In the genomic region with DNA sequence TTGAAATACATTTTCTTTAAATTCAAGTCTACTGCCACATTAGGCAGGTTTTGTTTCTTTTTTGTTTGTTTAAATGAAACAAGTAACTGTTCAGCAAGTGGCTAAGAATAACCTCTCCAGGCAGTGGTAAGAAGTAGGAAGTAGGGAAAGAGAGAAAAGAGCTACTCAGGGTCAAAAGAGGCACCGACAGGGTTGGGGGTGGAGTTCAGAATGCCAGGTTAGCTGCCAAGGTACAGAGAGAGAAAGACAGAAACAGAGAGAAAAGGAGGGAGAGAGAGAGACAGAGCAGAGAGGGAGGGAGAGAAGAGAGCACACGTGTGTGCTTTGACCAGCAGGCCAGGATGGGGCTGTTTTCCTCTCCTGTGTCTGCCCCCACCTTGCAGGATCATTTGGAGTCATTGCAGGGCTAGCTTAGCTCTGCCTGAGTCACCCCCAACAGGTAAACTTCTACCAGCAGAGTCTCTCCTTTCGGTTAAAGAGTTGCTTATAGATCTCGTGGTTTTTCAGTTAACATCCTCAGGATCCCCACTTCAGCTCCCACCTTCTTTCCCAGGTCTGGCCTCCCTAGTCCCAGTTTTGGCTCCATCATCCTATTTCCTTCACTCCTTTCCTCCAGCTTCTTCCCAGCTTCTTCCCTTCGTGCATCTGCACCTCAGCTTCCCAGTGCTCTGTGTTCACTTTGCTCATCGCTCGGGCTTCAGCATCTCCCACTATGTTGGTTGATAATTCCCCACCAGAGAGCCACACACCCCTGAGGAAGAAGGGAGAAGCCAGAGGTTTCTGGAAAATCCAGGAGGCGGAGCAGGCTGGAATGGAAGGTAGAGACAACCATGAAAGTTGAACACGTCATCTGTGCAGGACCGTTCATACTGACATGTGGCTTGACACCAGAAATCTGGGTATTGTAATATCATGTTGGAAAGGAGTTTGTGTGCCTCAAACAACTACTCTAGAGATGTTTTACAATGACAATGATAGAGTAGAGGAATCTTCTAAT, we compare ENCODE assay signal across 10 cellular contexts. TPM values are rescaled to one million over a fixed set of nuclear protein-coding genes. Genes with fewer than 3 reads are reported as not detected.
DNase-seq lines count a peak whose midpoint lies in the region; ATAC-seq and TF ChIP-seq lines count a peak whose summit lies in the region.
"Had no signal": no experiment of that assay in that cellular context is flagged by ENCODE, and none has a peak within 500 bp of the region (broad histone marks: within the 10 kb centered on the region; RNA-seq: fewer than 3 reads in every experiment).

No MANE protein-coding gene starts in this region.

- H3K4me1 Mint-ChIP-seq in CD4-positive, alpha-beta T cell (ENCODE audit: low read depth) = peaks cover 58% of the 10 kb centered on the region
- H3K4me1 Mint-ChIP-seq in WTC11 = peaks cover 30% of the 10 kb centered on the region

- no peak for TF ChIP-seq EP300 in suprapubic skin (IDR thresholded peaks at IDR 0.05)

- H3K27me3 ChIP-seq in CD4-positive, alpha-beta T cell (ENCODE audit: control insufficient read depth, insufficient read depth, low read length) = no peaks in the 10 kb centered on the region
- H3K27me3 ChIP-seq in right lobe of liver (no peaks in the 10 kb centered on the region), suprapubic skin (no peaks in the 10 kb centered on the region)

- CTCF ChIA-PET in CD4-positive, alpha-beta T cell (lab: Charles Lee) = no interaction called here
- CTCF ChIA-PET in WTC11 (lab: Charles Lee) = interaction anchor here (0.8 to 1.5 kb wide), 3 partner anchors 9 to 21 kb away, joined by 3 to 4 read pairs (median 4); no protein-coding TSS in a partner anchor

- no peak overlapping the region for H3K27ac ChIP-seq in CD4-positive, alpha-beta T cell (ENCODE audit: low read depth, low read length)
- H3K27ac ChIP-seq in right lobe of liver (no peak overlapping the region), suprapubic skin (no peak overlapping the region)

- no peaks in the 10 kb centered on the region for H3K36me3 Mint-ChIP-seq in CD4-positive, alpha-beta T cell (ENCODE audit: low read depth)
- H3K36me3 Mint-ChIP-seq in WTC11 = peaks cover 7% of the 10 kb centered on the region

- no peaks in the 10 kb centered on the region for H3K27me3 Mint-ChIP-seq in CD4-positive, alpha-beta T cell
- no peaks in the 10 kb centered on the region; the same call in 1 of the 2 replicates for H3K27me3 Mint-ChIP-seq in WTC11 (ENCODE audit: low read depth)

- WGBS in right lobe of liver (ENCODE audit: insufficient coverage, low coverage, low lambda C conversion rate, missing lambda C conversion rate) = 56% methylated on average over 10 of the region's 10 CpGs
- 60% methylated on average over 10 of the region's 10 CpGs for WGBS in suprapubic skin

- H3K27ac Mint-ChIP-seq in CD4-positive, alpha-beta T cell = peak overlapping the region; percentile 93
- no peak overlapping the region for H3K27ac Mint-ChIP-seq in WTC11

- intact Hi-C loops in CD4-positive, alpha-beta T cell (cut with DNase I, micrococcal nuclease) = no loop called here
- intact Hi-C loops in right lobe of liver (cut with DNase I) = no loop called here

- POLR2A ChIA-PET in CD4-positive, alpha-beta T cell (lab: Charles Lee) = interaction anchor here (0.6 to 1.0 kb wide), 3 partner anchors 21 to 319 kb away, joined by 3 read pairs; no protein-coding TSS in a partner anchor
- POLR2A ChIA-PET in WTC11 (lab: Charles Lee) = interaction anchor here (0.6 kb wide), 1 partner anchor 221 kb away, joined by 4 read pairs; no protein-coding TSS in a partner anchor

- TF ChIP-seq CTCF in CD4-positive, alpha-beta T cell (IDR thresholded peaks at IDR 0.05) = no peak
- no peak for TF ChIP-seq CTCF in WTC11 (IDR thresholded peaks at IDR 0.05)
- TF ChIP-seq CTCF in right lobe of liver (IDR thresholded peaks at IDR 0.05) = no peak
- no peak for TF ChIP-seq CTCF in suprapubic skin (IDR thresholded peaks at IDR 0.05)

- no peak for ATAC-seq in CD4-positive, alpha-beta T cell (ENCODE audit: poor library complexity)
- ATAC-seq in WTC11 (peak; percentile 40), right lobe of liver (peak; percentile 33 to 65 (median 46))
- ATAC-seq: right cardiac atrium had no signal

- H3K36me3 ChIP-seq in right lobe of liver = no peaks in the 10 kb centered on the region
- H3K36me3 ChIP-seq in suprapubic skin = no peaks in the 10 kb centered on the region

- no peak overlapping the region for H3K4me3 Mint-ChIP-seq in CD4-positive, alpha-beta T cell
- no peak overlapping the region for H3K4me3 Mint-ChIP-seq in WTC11

- H3K9me3 ChIP-seq in CD4-positive, alpha-beta T cell (ENCODE audit: control insufficient read depth, low read length) = peaks cover under 1% of the 10 kb centered on the region
- H3K9me3 ChIP-seq in right lobe of liver = no peaks in the 10 kb centered on the region
- H3K9me3 ChIP-seq in suprapubic skin = no peaks in the 10 kb centered on the region

- H3K4me1 ChIP-seq in right lobe of liver (no peaks in the 10 kb centered on the region), suprapubic skin (peaks cover 12% of the 10 kb centered on the region)

- DNase-seq in CD4-positive, alpha-beta T cell = no peak
- peak; percentile 31 for DNase-seq in HT-29 (ENCODE audit: low spot score)
- DNase-seq in WTC11 (ENCODE audit: low spot score) = no peak
- DNase-seq in right lobe of liver = no peak
- no peak for DNase-seq in suprapubic skin (ENCODE audit: low spot score in 2 of 2)
- DNase-seq in HuH-7.5 (ENCODE audit: low spot score) = no peak
- no peak for DNase-seq in D341Med (ENCODE audit: low spot score)
- no peak for DNase-seq in amygdala (lab: John Stamatoyannopoulos, UW)
- DNase-seq: left cardiac atrium, right cardiac atrium had no signal

- H3K9me3 Mint-ChIP-seq in CD4-positive, alpha-beta T cell = peaks cover 3% of the 10 kb centered on the region
- peaks cover 8% of the 10 kb centered on the region for H3K9me3 Mint-ChIP-seq in WTC11

- TF ChIP-seq POLR2A in right lobe of liver (IDR thresholded peaks at IDR 0.05) (no peak), suprapubic skin (IDR thresholded peaks at IDR 0.05) (no peak)

- H3K4me3 ChIP-seq in right lobe of liver = no peak overlapping the region
- H3K4me3 ChIP-seq in suprapubic skin = no peak overlapping the region

TF ChIP-seq in WTC11, 78 proteins besides CTCF, POLR2A, EP300 and RAD21:
- TF ChIP-seq TCF7 (CRISPR knock-in tag; IDR thresholded peaks at IDR 0.05; ENCODE audit: low read depth) (no peak), MYBL2 (CRISPR knock-in tag; IDR thresholded peaks at IDR 0.05) (no peak), TEAD1 (CRISPR knock-in tag; IDR thresholded peaks at IDR 0.05) (no peak)
- TF ChIP-seq, protein P1, sequence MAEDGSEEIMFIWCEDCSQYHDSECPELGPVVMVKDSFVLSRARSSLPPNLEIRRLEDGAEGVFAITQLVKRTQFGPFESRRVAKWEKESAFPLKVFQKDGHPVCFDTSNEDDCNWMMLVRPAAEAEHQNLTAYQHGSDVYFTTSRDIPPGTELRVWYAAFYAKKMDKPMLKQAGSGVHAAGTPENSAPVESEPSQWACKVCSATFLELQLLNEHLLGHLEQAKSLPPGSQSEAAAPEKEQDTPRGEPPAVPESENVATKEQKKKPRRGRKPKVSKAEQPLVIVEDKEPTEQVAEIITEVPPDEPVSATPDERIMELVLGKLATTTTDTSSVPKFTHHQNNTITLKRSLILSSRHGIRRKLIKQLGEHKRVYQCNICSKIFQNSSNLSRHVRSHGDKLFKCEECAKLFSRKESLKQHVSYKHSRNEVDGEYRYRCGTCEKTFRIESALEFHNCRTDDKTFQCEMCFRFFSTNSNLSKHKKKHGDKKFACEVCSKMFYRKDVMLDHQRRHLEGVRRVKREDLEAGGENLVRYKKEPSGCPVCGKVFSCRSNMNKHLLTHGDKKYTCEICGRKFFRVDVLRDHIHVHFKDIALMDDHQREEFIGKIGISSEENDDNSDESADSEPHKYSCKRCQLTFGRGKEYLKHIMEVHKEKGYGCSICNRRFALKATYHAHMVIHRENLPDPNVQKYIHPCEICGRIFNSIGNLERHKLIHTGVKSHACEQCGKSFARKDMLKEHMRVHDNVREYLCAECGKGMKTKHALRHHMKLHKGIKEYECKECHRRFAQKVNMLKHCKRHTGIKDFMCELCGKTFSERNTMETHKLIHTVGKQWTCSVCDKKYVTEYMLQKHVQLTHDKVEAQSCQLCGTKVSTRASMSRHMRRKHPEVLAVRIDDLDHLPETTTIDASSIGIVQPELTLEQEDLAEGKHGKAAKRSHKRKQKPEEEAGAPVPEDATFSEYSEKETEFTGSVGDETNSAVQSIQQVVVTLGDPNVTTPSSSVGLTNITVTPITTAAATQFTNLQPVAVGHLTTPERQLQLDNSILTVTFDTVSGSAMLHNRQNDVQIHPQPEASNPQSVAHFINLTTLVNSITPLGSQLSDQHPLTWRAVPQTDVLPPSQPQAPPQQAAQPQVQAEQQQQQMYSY (CRISPR knock-in tag; IDR thresholded peaks at IDR 0.05) = peak; percentile 95

RNA-seq across cellular contexts. Expression of gene RAB4A, which starts 21.8 kb away (rescaled TPM):
- 10 to 100 TPM; 26.7 to 28.7 TPM for total RNA-seq in CD4-positive, alpha-beta T cell
- 47.3 and 53.4 TPM in 2 replicates for total RNA-seq in HT-29 (2014; rRNA removed; shearing (Covaris generic))
- total RNA-seq in WTC11 (2021) (67.9 to 80.0 TPM (median 79.2 TPM) in 3 replicates), right lobe of liver (10 to 100 TPM; 23.3 to 66.4 (median 50.0) TPM), suprapubic skin (10 to 100 TPM; 37.1 to 78.4 (median 49.3) TPM)
